Comparison of ENCODE assay signal across 18 cellular contexts in the genomic region with DNA sequence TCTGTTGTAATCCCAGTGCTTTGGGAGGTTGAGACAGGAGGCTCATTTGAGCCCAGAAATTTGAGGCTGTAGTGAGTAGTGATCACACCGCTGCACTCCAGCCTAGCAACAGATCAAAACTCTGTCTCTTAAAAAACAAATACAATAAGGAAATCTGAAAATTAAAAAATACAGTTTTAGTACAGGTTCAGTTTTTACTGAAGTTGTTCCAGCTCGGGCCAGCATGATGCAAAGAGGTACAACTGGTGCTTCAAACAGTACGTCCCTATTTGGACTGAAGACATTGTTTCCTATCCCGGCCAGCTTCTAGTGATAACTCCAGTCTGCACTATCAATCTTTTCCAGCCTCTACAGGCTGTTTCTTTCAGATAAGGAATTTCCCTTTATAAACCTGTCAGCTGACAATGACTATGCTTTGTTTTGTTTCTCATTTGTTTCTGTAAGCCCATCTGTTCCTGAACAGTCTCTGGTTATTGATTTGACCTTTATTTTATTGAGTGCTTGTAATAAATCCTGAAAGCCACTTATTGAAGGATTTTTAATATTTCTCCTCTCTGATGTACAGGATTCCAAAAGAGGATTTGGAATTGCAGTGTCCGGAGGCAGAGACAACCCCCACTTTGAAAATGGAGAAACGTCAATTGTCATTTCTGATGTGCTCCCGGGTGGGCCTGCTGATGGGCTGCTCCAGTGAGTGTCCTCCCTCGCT. TPM values are rescaled to one million over a fixed set of nuclear protein-coding genes. Genes with fewer than 3 reads are reported as not detected.
DNase-seq lines count a peak whose midpoint lies in the region; ATAC-seq, FAIRE-seq and TF ChIP-seq lines count a peak whose summit lies in the region.
"Had no signal": no experiment of that assay in that cellular context is flagged by ENCODE, and none has a peak within 500 bp of the region (broad histone marks: within the 10 kb centered on the region; RNA-seq: fewer than 3 reads in every experiment).

No MANE protein-coding gene starts in this region.

- H3K9me3 ChIP-seq in left ventricle myocardium inferior (replicated peaks) (no peaks in the 10 kb centered on the region), pancreas (no peaks in the 10 kb centered on the region)

- H3K27me3 ChIP-seq in left ventricle myocardium inferior (ENCODE audit: low read depth) (no peaks in the 10 kb centered on the region), pancreas (no peaks in the 10 kb centered on the region)

- TF ChIP-seq CTCF in left ventricle myocardium inferior (IDR thresholded peaks at IDR 0.05; ENCODE audit: borderline replicate concordance) (no peak), pancreas (IDR thresholded peaks at IDR 0.05) (no peak)

- FAIRE-seq in pancreas (lab: Jason Lieb, UNC) = no peak
- FAIRE-seq: GM18507, H1 had no signal

- peaks cover 61% of the 10 kb centered on the region for H3K4me1 ChIP-seq in left ventricle myocardium inferior
- peaks cover 0 to 11% (median 6%) of the 10 kb centered on the region in 3 donors for H3K4me1 ChIP-seq in pancreas

- H3K4me3 ChIP-seq in left ventricle myocardium inferior (peak overlapping the region; percentile 26), pancreas (no peak overlapping the region)

- WGBS in pancreas, 2 donors = 60 to 64% methylated on average over 8 of the region's 8 CpGs

- ATAC-seq in pancreas = peak; percentile 30 to 81 (median 54)
- no peak for ATAC-seq in HG03045 (IDR thresholded peaks at IDR 0.05; ENCODE audit: unreplicated experiment)
- no peak for ATAC-seq in GM18907 (IDR thresholded peaks at IDR 0.05; ENCODE audit: unreplicated experiment)
- ATAC-seq in GM21360 (IDR thresholded peaks at IDR 0.05; ENCODE audit: unreplicated experiment) = no peak
- ATAC-seq: left colon; stimulated activated naive CD8-positive, alpha-beta T cell treated with anti-CD3 and anti-CD28 coated beads, Interleukin-15, Interleukin-2, amounts not matched to agents 100 U/mL and 50 U/mL, for 24 hours had no signal

- H3K36me3 ChIP-seq in left ventricle myocardium inferior (peaks cover 40% of the 10 kb centered on the region), pancreas (peaks cover 0 to 12% (median 0%) of the 10 kb centered on the region in 3 donors)

- intact Hi-C loops in left ventricle myocardium inferior (cut with micrococcal nuclease) (no loop called here), pancreas (cut with DNase I) (no loop called here)

- H3K27ac ChIP-seq in left ventricle myocardium inferior (replicated peaks) = peak overlapping the region; percentile 83
- H3K27ac ChIP-seq in pancreas = peak overlapping the region in 2 of 4 donors; percentile 22 to 37

- DNase-seq in OCI-M1 (lab: John Stamatoyannopoulos, UW) (peak; percentile 97), dermis microvascular lymphatic vessel endothelial cell (ENCODE audit: low read depth in 2 of 2) (peak; percentile 92 to 98), left ventricle myocardium inferior (no peak), pancreas (no peak)
- DNase-seq: activated CD4-positive, CD25-positive, alpha-beta regulatory T cell; activated naive CD8-positive, alpha-beta T cell treated with anti-CD3 and anti-CD28 coated beads for 36 hours; CD4-positive, alpha-beta memory T cell; DND-41; effector CD8-positive, alpha-beta T cell; left colon; NCI-H187; occipital lobe; stimulated activated naive CD8-positive, alpha-beta T cell treated with anti-CD3 and anti-CD28 coated beads, Interleukin-15, Interleukin-2, amounts not matched to agents 100 U/mL and 50 U/mL, for 24 hours had no signal

RNA-seq across cellular contexts. Expression of gene TJP2, which starts 41.9 kb away (rescaled TPM):
- 45.7 and 54.4 TPM in 2 replicates for total RNA-seq in dermis microvascular lymphatic vessel endothelial cell
- total RNA-seq in left ventricle myocardium inferior = 130 TPM
- total RNA-seq in pancreas = 10 to 100 TPM; 29.1 to 70.3 (median 33.4) TPM
- 10 to 100 TPM; 24.1 to 29.8 TPM for polyA plus RNA-seq in pancreas

Comparison
In these comparisons a context has a peak if more than half of its experiments do, and no peak if none do; other contexts are left out.
1. DNase-seq: peak in OCI-M1 (single experiment) and dermis microvascular lymphatic vessel endothelial cell (2 of 2); none in left ventricle myocardium inferior (single experiment) and pancreas (0 of 6).
2. ATAC-seq: peak in pancreas (4 of 4); none in HG03045 (single experiment), GM18907 (single experiment) and GM21360 (single experiment).